Comparison of ENCODE assay signal across 28 cellular contexts in genomic region chr2:125867908-125868307, GRCh38.
"Had no signal": no experiment of that assay in that cellular context is flagged by ENCODE, and none has a peak within 500 bp of the region (broad histone marks: within the 10 kb centered on the region; RNA-seq: fewer than 3 reads in every experiment).

No MANE protein-coding gene starts in this region.

- H3K27ac ChIP-seq: stomach, suprapubic skin, testis, thoracic aorta, thyroid gland, tibial artery, tibial nerve, transverse colon, upper lobe of left lung, upper lobe of right lung, uterus, vagina had no signal

- H3K27ac Mint-ChIP-seq: stimulated activated effector memory CD8-positive, alpha-beta T cell treated with anti-CD3 and anti-CD28 coated beads, Interleukin-12 subunit alpha, Interleukin-12 subunit beta, amount 100 ng/mL, for 72 hours; stimulated activated memory B cell treated with anti-CD40 and anti-IgM and Interleukin-4, amounts not matched to agents 10 μg/mL and 1 μg/mL and 100 μg/mL, for 72 hours; stimulated activated naive B cell treated with anti-CD40 and anti-IgM and Interleukin-4, amounts not matched to agents 10 μg/mL and 1 μg/mL and 100 μg/mL, for 72 hours; stimulated activated naive CD8-positive, alpha-beta T cell treated with anti-CD3 and anti-CD28 coated beads, Interleukin-15, amount 100 ng/mL, for 72 hours; stimulated activated naive CD8-positive, alpha-beta T cell treated with anti-CD3 and anti-CD28 coated beads, Interleukin-15, Interleukin-2, amounts not matched to agents 100 ng/mL and 50 ng/mL, for 24 hours; type B pancreatic cell had no signal

- H3K27me3 ChIP-seq: stomach, suprapubic skin, testis, thyroid gland, tibial artery, tibial nerve, transverse colon, upper lobe of left lung, upper lobe of right lung, uterus, vagina had no signal

- H3K4me3 ChIP-seq: stomach, suprapubic skin, testis, thoracic aorta, thyroid gland, tibial artery, tibial nerve, transverse colon, upper lobe of left lung, upper lobe of right lung, uterus, vagina had no signal

- H3K4me1 ChIP-seq: stomach, suprapubic skin, testis, thyroid gland, tibial artery, tibial nerve, transverse colon, upper lobe of left lung, upper lobe of right lung, uterus, vagina had no signal

- H3K9me3 Mint-ChIP-seq: stimulated activated memory B cell treated with anti-CD40 and anti-IgM and Interleukin-4, amounts not matched to agents 10 μg/mL and 1 μg/mL and 100 μg/mL, for 72 hours; stimulated activated naive B cell treated with anti-CD40 and anti-IgM and Interleukin-4, amounts not matched to agents 10 μg/mL and 1 μg/mL and 100 μg/mL, for 72 hours; stimulated activated naive CD8-positive, alpha-beta T cell treated with anti-CD3 and anti-CD28 coated beads, Interleukin-15, amount 100 ng/mL, for 72 hours; type B pancreatic cell had no signal

- H3K36me3 ChIP-seq: stomach, suprapubic skin, thoracic aorta, thyroid gland, tibial artery, tibial nerve, transverse colon, upper lobe of left lung, upper lobe of right lung, uterus, vagina had no signal

- DNase-seq: stimulated activated CD4-positive, alpha-beta T cell treated with anti-CD3 and anti-CD28 coated beads, Interleukin-2, amount 100 ng/mL, for 48 hours; stimulated activated CD4-positive, alpha-beta T cell treated with anti-CD3 and anti-CD28 coated beads, Interleukin-4, amount 100 ng/mL, for 1 hour; stimulated activated CD4-positive, alpha-beta T cell treated with anti-CD3 and anti-CD28 coated beads, Interleukin-4, amount 100 ng/mL, for 24 hours; stimulated activated CD4-positive, alpha-beta T cell treated with anti-CD3 and anti-CD28 coated beads, Interleukin-4, amount 100 ng/mL, for 4 hours; stimulated activated CD8-positive, alpha-beta memory T cell treated with anti-CD3 and anti-CD28 coated beads, Interleukin-4, amount 100 ng/mL, for 48 hours; stimulated activated naive B cell treated with anti-CD40 and anti-IgM and Interleukin-4, amounts not matched to agents 10 μg/mL and 1 μg/mL and 100 μg/mL, for 72 hours; stimulated activated naive CD4-positive, alpha-beta T cell; stimulated activated naive CD4-positive, alpha-beta T cell treated with Interleukin-2 at 50 U/mL for 16 hours; stimulated activated naive CD8-positive, alpha-beta T cell treated with anti-CD3 and anti-CD28 coated beads, Interleukin-15, amount 100 ng/mL, for 72 hours; stimulated activated naive CD8-positive, alpha-beta T cell treated with anti-CD3 and anti-CD28 coated beads, Interleukin-15, Interleukin-2, amounts not matched to agents 100 U/mL and 50 U/mL, for 24 hours; stomach; substantia nigra; testis; thyroid gland; tibial artery; transverse colon; upper lobe of left lung; upper lobe of right lung; uterus had no signal

- H3K9me3 ChIP-seq: stomach, suprapubic skin, testis, thoracic aorta, thyroid gland, tibial artery, tibial nerve, transverse colon, upper lobe of left lung, upper lobe of right lung, uterus, vagina had no signal

- FAIRE-seq: urothelium cell line had no signal

- H3K36me3 Mint-ChIP-seq: stimulated activated effector memory CD8-positive, alpha-beta T cell treated with anti-CD3 and anti-CD28 coated beads, Interleukin-12 subunit alpha, Interleukin-12 subunit beta, amount 100 ng/mL, for 72 hours; stimulated activated memory B cell treated with anti-CD40 and anti-IgM and Interleukin-4, amounts not matched to agents 10 μg/mL and 1 μg/mL and 100 μg/mL, for 72 hours; stimulated activated naive B cell treated with anti-CD40 and anti-IgM and Interleukin-4, amounts not matched to agents 10 μg/mL and 1 μg/mL and 100 μg/mL, for 72 hours; type B pancreatic cell had no signal

- ATAC-seq: stimulated activated effector memory CD8-positive, alpha-beta T cell treated with anti-CD3 and anti-CD28 coated beads, Interleukin-12 subunit alpha, Interleukin-12 subunit beta, amount 100 ng/mL, for 72 hours; stimulated activated memory B cell treated with anti-CD40 and anti-IgM and Interleukin-4, amounts not matched to agents 10 μg/mL and 1 μg/mL and 100 μg/mL, for 72 hours; stimulated activated naive B cell treated with anti-CD40 and anti-IgM and Interleukin-4, amounts not matched to agents 10 μg/mL and 1 μg/mL and 100 μg/mL, for 72 hours; stimulated activated naive CD8-positive, alpha-beta T cell treated with anti-CD3 and anti-CD28 coated beads, Interleukin-15, amount 100 ng/mL, for 72 hours; stimulated activated naive CD8-positive, alpha-beta T cell treated with anti-CD3 and anti-CD28 coated beads, Interleukin-15, Interleukin-2, amounts not matched to agents 100 U/mL and 50 U/mL, for 24 hours; upper lobe of right lung had no signal
